In genomic region chr1:183461350-183461749, GRCh38 we compare ENCODE assay signal across 10 cellular contexts. TPM values are rescaled to one million over a fixed set of nuclear protein-coding genes. Genes with fewer than 3 reads are reported as not detected.
DNase-seq lines count a peak whose midpoint lies in the region; ATAC-seq and TF ChIP-seq lines count a peak whose summit lies in the region.
"Had no signal": no experiment of that assay in that cellular context is flagged by ENCODE, and none has a peak within 500 bp of the region (broad histone marks: within the 10 kb centered on the region; RNA-seq: fewer than 3 reads in every experiment).

No MANE protein-coding gene starts in this region.

- peak overlapping the region; percentile 20 for H3K27ac Mint-ChIP-seq in endodermal cell
- H3K27ac Mint-ChIP-seq in activated CD8-positive, alpha-beta T cell treated with anti-CD3 and anti-CD28 coated beads for 36 hours: no peak overlapping the region
- H3K27ac Mint-ChIP-seq: T-helper 1 cell treated with Interleukin-12 subunit alpha and Interleukin-12 subunit beta and Interleukin-4 antibody, amounts not matched to agents 30 μg/mL and 1 μg/mL, for 36 hours had no signal

- ATAC-seq in GM21825 (IDR thresholded peaks at IDR 0.05; ENCODE audit: unreplicated experiment): no peak
- ATAC-seq in activated CD8-positive, alpha-beta T cell treated with anti-CD3 and anti-CD28 coated beads for 36 hours: no peak

- H3K27me3 Mint-ChIP-seq in endodermal cell (ENCODE audit: insufficient read depth): no peaks in the 10 kb centered on the region
- peaks cover 20% of the 10 kb centered on the region for H3K27me3 Mint-ChIP-seq in activated CD8-positive, alpha-beta T cell treated with anti-CD3 and anti-CD28 coated beads for 36 hours

- no peaks in the 10 kb centered on the region for H3K4me1 ChIP-seq in endodermal cell (ENCODE audit: control insufficient read depth, insufficient read depth, low read length)

- WGBS in endodermal cell (ENCODE audit: insufficient coverage in 1 of 2, insufficient read length in 1 of 2), 2 experiments: 100% methylated on average over 1 of the region's 1 CpG; no CpG with 5 or more reads in 1 of the 2 experiments

- H3K27me3 ChIP-seq in endodermal cell (ENCODE audit: control insufficient read depth, insufficient read depth, low read length, poor library complexity, severe bottlenecking) (no peaks in the 10 kb centered on the region), brain microvascular endothelial cell (replicated peaks) (no peaks in the 10 kb centered on the region)

- no peak overlapping the region for H3K4me3 Mint-ChIP-seq in endodermal cell
- no peak overlapping the region for H3K4me3 Mint-ChIP-seq in activated CD8-positive, alpha-beta T cell treated with anti-CD3 and anti-CD28 coated beads for 36 hours
- H3K4me3 Mint-ChIP-seq: T-helper 1 cell treated with Interleukin-12 subunit alpha and Interleukin-12 subunit beta and Interleukin-4 antibody, amounts not matched to agents 30 μg/mL and 1 μg/mL, for 36 hours had no signal

- H3K9ac ChIP-seq in endodermal cell (ENCODE audit: extremely low read depth, low read length, poor library complexity, severe bottlenecking): no peak overlapping the region

- TF ChIP-seq CTCF in endodermal cell (conservative IDR thresholded peaks at IDR 0.05) (no peak), brain microvascular endothelial cell (IDR thresholded peaks at IDR 0.05; ENCODE audit: low read depth, low read length, missing control alignments) (no peak)
- TF ChIP-seq CTCF in activated CD8-positive, alpha-beta T cell treated with anti-CD3 and anti-CD28 coated beads for 36 hours (IDR thresholded peaks at IDR 0.05): no peak

- no peaks in the 10 kb centered on the region for H3K9me3 Mint-ChIP-seq in endodermal cell
- no peaks in the 10 kb centered on the region for H3K9me3 Mint-ChIP-seq in activated CD8-positive, alpha-beta T cell treated with anti-CD3 and anti-CD28 coated beads for 36 hours
- H3K9me3 Mint-ChIP-seq: T-helper 1 cell treated with Interleukin-12 subunit alpha and Interleukin-12 subunit beta and Interleukin-4 antibody, amounts not matched to agents 30 μg/mL and 1 μg/mL, for 36 hours had no signal

- DNase-seq in GDM1 (lab: John Stamatoyannopoulos, UW): peak; percentile 14
- peak; percentile 25 for DNase-seq in NOMO-1 treated with dmso at 0.1 percent for 144 hours (lab: John Stamatoyannopoulos, UW; ENCODE audit: unreplicated experiment)
- DNase-seq in endodermal cell: peak; percentile 53
- peak; percentile 27 for DNase-seq in myocyte (ENCODE audit: low read depth)
- no peak for DNase-seq in brain microvascular endothelial cell
- DNase-seq in activated CD8-positive, alpha-beta T cell treated with anti-CD3 and anti-CD28 coated beads for 36 hours: no peak
- DNase-seq in NCI-H748 treated with DMSO at 0.1 percent for 48 hours (lab: John Stamatoyannopoulos, UW): no peak
- DNase-seq: NCI-H524 treated with DMSO at 0.1 percent for 48 hours had no signal

- no peaks in the 10 kb centered on the region for H3K36me3 ChIP-seq in endodermal cell (ENCODE audit: control insufficient read depth, insufficient read depth, low read length)
- H3K36me3 ChIP-seq in brain microvascular endothelial cell (replicated peaks): no peaks in the 10 kb centered on the region

- POLR2A ChIA-PET in activated CD8-positive, alpha-beta T cell treated with anti-CD3 and anti-CD28 coated beads for 36 hours (lab: Charles Lee): no interaction called here

- H3K27ac ChIP-seq in endodermal cell (ENCODE audit: low read depth, low read length): no peak overlapping the region
- no peak overlapping the region for H3K27ac ChIP-seq in brain microvascular endothelial cell

- intact Hi-C loops in activated CD8-positive, alpha-beta T cell treated with anti-CD3 and anti-CD28 coated beads for 36 hours (cut with micrococcal nuclease): no loop called here

- no peaks in the 10 kb centered on the region for H3K36me3 Mint-ChIP-seq in endodermal cell (ENCODE audit: low read depth)
- H3K36me3 Mint-ChIP-seq in activated CD8-positive, alpha-beta T cell treated with anti-CD3 and anti-CD28 coated beads for 36 hours (ENCODE audit: low read depth): no peaks in the 10 kb centered on the region

- CTCF ChIA-PET in activated CD8-positive, alpha-beta T cell treated with anti-CD3 and anti-CD28 coated beads for 36 hours (lab: Charles Lee): no interaction called here

- H3K4me3 ChIP-seq in endodermal cell (ENCODE audit: low read length) (no peak overlapping the region), brain microvascular endothelial cell (ENCODE audit: low read depth, low read length) (no peak overlapping the region)

- no peaks in the 10 kb centered on the region for H3K9me3 ChIP-seq in endodermal cell (ENCODE audit: control insufficient read depth, low read length)

- H3K4me1 Mint-ChIP-seq in endodermal cell: peaks cover 2% of the 10 kb centered on the region
- H3K4me1 Mint-ChIP-seq in activated CD8-positive, alpha-beta T cell treated with anti-CD3 and anti-CD28 coated beads for 36 hours (ENCODE audit: low read depth): no peaks in the 10 kb centered on the region

- in situ Hi-C loops in brain microvascular endothelial cell (cut with HindIII; ENCODE audit: low pct_ligation_motif_present, low sequenced_read_pairs): no loop called here

RNA-seq across cellular contexts. Expression of gene SMG7, which starts 10.9 kb away (rescaled TPM):
- total RNA-seq in endodermal cell (10 to 100 TPM; 60.5 to 75.9 TPM), myocyte (20.0 and 24.0 TPM in 2 replicates)
- 55.6 TPM for polyA plus RNA-seq in endodermal cell (2013, experiment 1 of 2)
- 51.5 TPM for polyA plus RNA-seq in endodermal cell (2013, experiment 2 of 2)
- 23.4 TPM for polyA plus RNA-seq in myocyte (2012)
- 10 to 100 TPM; 59.2 to 59.5 TPM for total RNA-seq in activated CD8-positive, alpha-beta T cell treated with anti-CD3 and anti-CD28 coated beads for 36 hours

RNA-seq across cellular contexts. Expression of gene NMNAT2, which starts 43.2 kb away (rescaled TPM):
- total RNA-seq in endodermal cell: 1 to 10 TPM; 1.7 to 5.1 TPM
- polyA plus RNA-seq in endodermal cell (2013, experiment 1 of 2): 10.8 TPM
- polyA plus RNA-seq in endodermal cell (2013, experiment 2 of 2): 10.5 TPM
- 5.3 and 7.8 TPM in 2 replicates for total RNA-seq in myocyte
- 5.1 TPM for polyA plus RNA-seq in myocyte (2012)
- not detected for total RNA-seq in activated CD8-positive, alpha-beta T cell treated with anti-CD3 and anti-CD28 coated beads for 36 hours

Comparison
In these comparisons a context has a peak if more than half of its experiments do, and no peak if none do; other contexts are left out.
1. DNase-seq: peak in GDM1 (single experiment), NOMO-1 treated with dmso at 0.1 percent for 144 hours (single experiment), endodermal cell (single experiment) and myocyte (single experiment); none in brain microvascular endothelial cell (single experiment), activated CD8-positive, alpha-beta T cell treated with anti-CD3 and anti-CD28 coated beads for 36 hours (single experiment) and NCI-H748 treated with DMSO at 0.1 percent for 48 hours (single experiment).